In genomic region chr2:234341332-234341985, GRCh38 we compare ENCODE assay signal across 2 cellular contexts.
TF ChIP-seq lines count a peak whose summit lies in the region.

No MANE protein-coding gene starts in this region.

TF ChIP-seq in IMR-90, 13 proteins besides CTCF, POLR2A, EP300 and RAD21:
- TF ChIP-seq MXI1 (IDR thresholded peaks at IDR 0.05; ENCODE audit: borderline replicate concordance, low read depth, low read length), result no peak
- no peak for TF ChIP-seq CEBPB (IDR thresholded peaks at IDR 0.05; ENCODE audit: low read depth, low read length)
- TF ChIP-seq NFE2L2 (IDR thresholded peaks at IDR 0.05; ENCODE audit: low read depth, low read length), result no peak
- no peak for TF ChIP-seq MAZ (IDR thresholded peaks at IDR 0.05; ENCODE audit: borderline replicate concordance, low read depth, low read length)
- no peak for TF ChIP-seq BHLHE40 (IDR thresholded peaks at IDR 0.05; ENCODE audit: low read depth, low read length)
- TF ChIP-seq RCOR1 (IDR thresholded peaks at IDR 0.05; ENCODE audit: insufficient replicate concordance, low read length), result no peak
- TF ChIP-seq, protein P1, sequence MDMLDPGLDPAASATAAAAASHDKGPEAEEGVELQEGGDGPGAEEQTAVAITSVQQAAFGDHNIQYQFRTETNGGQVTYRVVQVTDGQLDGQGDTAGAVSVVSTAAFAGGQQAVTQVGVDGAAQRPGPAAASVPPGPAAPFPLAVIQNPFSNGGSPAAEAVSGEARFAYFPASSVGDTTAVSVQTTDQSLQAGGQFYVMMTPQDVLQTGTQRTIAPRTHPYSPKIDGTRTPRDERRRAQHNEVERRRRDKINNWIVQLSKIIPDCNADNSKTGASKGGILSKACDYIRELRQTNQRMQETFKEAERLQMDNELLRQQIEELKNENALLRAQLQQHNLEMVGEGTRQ (IDR thresholded peaks at IDR 0.05; ENCODE audit: low read depth, low read length), result no peak
- TF ChIP-seq SMC3 (IDR thresholded peaks at IDR 0.05; ENCODE audit: low read depth, low read length), result no peak
- no peak for TF ChIP-seq ELK1 (IDR thresholded peaks at IDR 0.05; ENCODE audit: borderline replicate concordance, low read depth, low read length)
- TF ChIP-seq RFX5 (IDR thresholded peaks at IDR 0.05; ENCODE audit: low read depth, low read length), result no peak
- no peak for TF ChIP-seq FOS (IDR thresholded peaks at IDR 0.05; ENCODE audit: low read depth, low read length)
- no peak for TF ChIP-seq CHD1 (IDR thresholded peaks at IDR 0.05; ENCODE audit: low read depth, low read length)
- TF ChIP-seq MAFK (IDR thresholded peaks at IDR 0.05; ENCODE audit: low read depth, low read length), result no peak
TF ChIP-seq in IMR-90: peak in this region for 0.

TF ChIP-seq in H1, 55 proteins besides CTCF, POLR2A, EP300 and RAD21:
- TF ChIP-seq ZNF274 (IDR thresholded peaks at IDR 0.05; ENCODE audit: borderline replicate concordance, extremely low read depth, low read length) (no peak), CREB1 (IDR thresholded peaks at IDR 0.05) (no peak), ASH2L (IDR thresholded peaks at IDR 0.05; ENCODE audit: low read length) (no peak), GTF2F1 (IDR thresholded peaks at IDR 0.05; ENCODE audit: borderline replicate concordance, low read depth, low read length) (no peak), JUN (IDR thresholded peaks at IDR 0.05; ENCODE audit: low read depth, low read length) (no peak), EZH2 (IDR thresholded peaks at IDR 0.05; ENCODE audit: low read depth, low read length, severe bottlenecking) (no peak)
